Comparison of ENCODE assay signal across 25 cellular contexts in the genomic region with DNA sequence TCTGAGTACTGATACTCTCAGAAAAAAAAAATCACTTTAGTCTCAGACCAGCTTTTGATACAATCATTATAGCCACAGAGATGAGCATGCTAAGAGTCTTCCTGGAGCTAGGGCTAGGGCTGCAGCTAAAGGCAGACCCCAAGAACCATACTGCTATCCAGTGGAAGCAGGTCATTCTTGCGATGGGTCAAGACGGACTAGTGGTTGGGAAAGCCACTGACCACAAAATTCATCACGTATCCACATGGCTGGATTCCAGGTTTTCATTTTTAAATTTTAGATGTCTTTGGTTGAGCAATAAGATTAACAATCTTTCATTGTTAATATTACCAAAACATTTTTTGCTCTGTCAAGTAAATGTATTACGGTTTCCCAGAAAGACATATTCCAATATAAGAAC.
"Had no signal": no experiment of that assay in that cellular context is flagged by ENCODE, and none has a peak within 500 bp of the region (broad histone marks: within the 10 kb centered on the region; RNA-seq: fewer than 3 reads in every experiment).

No MANE protein-coding gene starts in this region.

- H3K27me3 ChIP-seq: neutrophil, pancreas, sigmoid colon, spleen, testis, tibial artery had no signal

- H3K4me1 Mint-ChIP-seq: memory B cell; naive B cell; neural crest cell; stimulated activated memory B cell treated with anti-CD40 and anti-IgM and Interleukin-4, amounts not matched to agents 10 μg/mL and 1 μg/mL and 100 μg/mL, for 72 hours had no signal

- H3K4me1 ChIP-seq: lower lobe of right lung, pancreas, prostate gland, sigmoid colon, spleen, testis, tibial artery had no signal

- H3K27ac Mint-ChIP-seq: memory B cell; naive B cell; natural killer cell treated with Interleukin-12 subunit alpha and Interleukin-12 subunit beta and Interleukin-15 and Interleukin-18, amount 100 ng/mL, for 72 hours; stimulated activated memory B cell treated with anti-CD40 and anti-IgM and Interleukin-4, amounts not matched to agents 10 μg/mL and 1 μg/mL and 100 μg/mL, for 72 hours; type B pancreatic cell had no signal

- H3K4me3 Mint-ChIP-seq: memory B cell; naive B cell; natural killer cell treated with Interleukin-12 subunit alpha and Interleukin-12 subunit beta and Interleukin-15 and Interleukin-18, amount 100 ng/mL, for 72 hours; neural crest cell; stimulated activated memory B cell treated with anti-CD40 and anti-IgM and Interleukin-4, amounts not matched to agents 10 μg/mL and 1 μg/mL and 100 μg/mL, for 72 hours; type B pancreatic cell had no signal

- DNase-seq: dorsolateral prefrontal cortex; effector CD4-positive, alpha-beta T cell; head of caudate nucleus; left ventricle myocardium superior; lower lobe of right lung; naive B cell; pancreas; right cardiac atrium; sigmoid colon; spleen; stimulated activated CD4-positive, alpha-beta T cell treated with anti-CD3 and anti-CD28 coated beads, Interleukin-4, amount 100 ng/mL, for 4 hours; stimulated activated naive CD8-positive, alpha-beta T cell treated with anti-CD3 and anti-CD28 coated beads, Interleukin-15, Interleukin-2, amounts not matched to agents 100 U/mL and 50 U/mL, for 24 hours; substantia nigra; testis; tibial artery had no signal

- H3K27ac ChIP-seq: dorsolateral prefrontal cortex, lower lobe of right lung, neutrophil, pancreas, prostate gland, sigmoid colon, skin epidermis, spleen, testis, tibial artery had no signal

- H3K27me3 Mint-ChIP-seq: memory B cell; naive B cell; natural killer cell treated with Interleukin-12 subunit alpha and Interleukin-12 subunit beta and Interleukin-15 and Interleukin-18, amount 100 ng/mL, for 72 hours; stimulated activated memory B cell treated with anti-CD40 and anti-IgM and Interleukin-4, amounts not matched to agents 10 μg/mL and 1 μg/mL and 100 μg/mL, for 72 hours had no signal

- H3K36me3 ChIP-seq: lower lobe of right lung, neutrophil, pancreas, prostate gland, sigmoid colon, spleen, tibial artery had no signal

- H3K36me3 Mint-ChIP-seq: memory B cell; naive B cell; natural killer cell treated with Interleukin-12 subunit alpha and Interleukin-12 subunit beta and Interleukin-15 and Interleukin-18, amount 100 ng/mL, for 72 hours; stimulated activated memory B cell treated with anti-CD40 and anti-IgM and Interleukin-4, amounts not matched to agents 10 μg/mL and 1 μg/mL and 100 μg/mL, for 72 hours; type B pancreatic cell had no signal

- FAIRE-seq: frontal cortex, keratinocyte, pancreas had no signal

- H3K9me3 ChIP-seq: lower lobe of right lung, neutrophil, pancreas, prostate gland, testis, tibial artery had no signal

- H3K4me3 ChIP-seq: dorsolateral prefrontal cortex, lower lobe of right lung, pancreas, prostate gland, sigmoid colon, skin epidermis, spleen, testis, tibial artery had no signal
